ENCODE assay signal across 8 cellular contexts in genomic region chr1:201119206-201119814, GRCh38.
DNase-seq lines count a peak whose midpoint lies in the region; ATAC-seq and FAIRE-seq lines count a peak whose summit lies in the region.

No MANE protein-coding gene starts in this region.

- peaks cover 7% of the 10 kb centered on the region for H3K27me3 ChIP-seq in iPS DF 6.9 (ENCODE audit: control insufficient read depth, insufficient read depth, low read length)

- H3K4me1 ChIP-seq in iPS DF 6.9 (ENCODE audit: control insufficient read depth, insufficient read depth, low read length): 0 out of 2 replicates have a peak, but pooled peaks cover 1% of the 10 kb centered on the region

- no peak overlapping the region for H3K27ac ChIP-seq in iPS DF 6.9 (ENCODE audit: low read length)

- ATAC-seq in GM21786 (IDR thresholded peaks at IDR 0.05; ENCODE audit: unreplicated experiment): peak; percentile 52
- ATAC-seq in GM21723 (IDR thresholded peaks at IDR 0.05; ENCODE audit: unreplicated experiment): no peak
- no peak for ATAC-seq in GM21528 (IDR thresholded peaks at IDR 0.05; ENCODE audit: low FRiP score, unreplicated experiment)

- no peaks in the 10 kb centered on the region for H3K36me3 ChIP-seq in iPS DF 6.9 (ENCODE audit: control insufficient read depth, insufficient read depth, low read length)

- H3K9me3 ChIP-seq in iPS DF 6.9 (ENCODE audit: control insufficient read depth, insufficient read depth, low read length): no peaks in the 10 kb centered on the region

- DNase-seq in AG08396 (ENCODE audit: low spot score) (peak; percentile 63), RCC 7860 (ENCODE audit: low spot score) (peak; percentile 31), iPS DF 6.9 (ENCODE audit: low read depth, low spot score) (peak; percentile 57)
- peak; percentile 51 for DNase-seq in activated naive CD4-positive, alpha-beta T cell treated with anti-CD3 and anti-CD28 coated beads, Interleukin-2, amount 50 U/mL, for 16 hours
- DNase-seq in stimulated activated CD4-positive, alpha-beta T cell treated with anti-CD3 and anti-CD28 coated beads, Interleukin-4, amount 100 ng/mL, for 4 hours: peak; percentile 24 to 37

- no peak for FAIRE-seq in RCC 7860 (lab: Jason Lieb, UNC)

- WGBS in iPS DF 6.9 (ENCODE audit: insufficient coverage, insufficient read length): no CpG with 5 or more reads among the region's 10 CpGs

- H3K4me3 ChIP-seq in iPS DF 6.9 (ENCODE audit: low read length): no peak overlapping the region
